Comparison of ENCODE assay signal across 14 cellular contexts in the genomic region with DNA sequence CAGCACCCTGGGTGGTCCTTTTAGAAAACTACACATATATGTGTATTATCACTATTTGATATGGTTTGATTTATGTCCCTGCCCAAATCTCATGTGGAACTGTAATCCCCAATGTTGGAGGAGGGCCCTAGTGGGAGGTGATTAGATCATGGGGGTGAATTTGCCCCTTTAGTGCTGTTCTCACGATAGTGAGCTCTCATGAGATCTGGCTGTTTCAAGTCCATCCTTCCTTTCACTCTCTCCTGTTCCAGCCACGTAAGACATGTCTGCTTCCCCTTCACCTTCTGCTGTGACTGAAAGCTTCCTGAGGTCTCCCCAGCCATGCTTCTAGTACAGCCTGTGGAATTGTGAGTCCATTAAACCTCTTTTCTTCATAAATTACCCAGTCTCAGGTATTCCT.
DNase-seq lines count a peak whose midpoint lies in the region; ATAC-seq lines count a peak whose summit lies in the region.
"Had no signal": no experiment of that assay in that cellular context is flagged by ENCODE, and none has a peak within 500 bp of the region (broad histone marks: within the 10 kb centered on the region; RNA-seq: fewer than 3 reads in every experiment).

No MANE protein-coding gene starts in this region.

- no peaks in the 10 kb centered on the region for H3K9me3 ChIP-seq in endocrine pancreas (ENCODE audit: control insufficient read depth, low read length)
- H3K9me3 ChIP-seq: A549, Caco-2 had no signal

- no peaks in the 10 kb centered on the region for H3K27me3 ChIP-seq in endocrine pancreas (ENCODE audit: control insufficient read depth, insufficient read depth, low read length)
- H3K27me3 ChIP-seq: BLaER1 treated with 17β-estradiol and CSF1 and Interleukin-3, amounts not matched to agents 10 nM and 100 nM had no signal

- no peak for ATAC-seq in HG03521 (IDR thresholded peaks at IDR 0.05; ENCODE audit: unreplicated experiment)
- ATAC-seq: A549; CD8-positive, alpha-beta T cell had no signal

- peak; percentile 65 for DNase-seq in DMS 273 (lab: John Stamatoyannopoulos, UW; ENCODE audit: unreplicated experiment)
- DNase-seq in DMS 273 treated with DMSO at 0.1 percent for 48 hours (lab: John Stamatoyannopoulos, UW): no peak
- DNase-seq in SW 1271 (lab: John Stamatoyannopoulos, UW): no peak
- DNase-seq: AML-193; Caco-2; Calu3; CD4-positive, alpha-beta T cell; CD8-positive, alpha-beta T cell; DMS79 treated with DMSO at 0.1 percent for 48 hours; GF-D8 had no signal

- no peaks in the 10 kb centered on the region for H3K36me3 ChIP-seq in endocrine pancreas (ENCODE audit: control insufficient read depth, insufficient read depth, low read length)

- peak overlapping the region; percentile 16 for H3K4me3 ChIP-seq in endocrine pancreas (ENCODE audit: control insufficient read depth, insufficient read depth, low read length)
- H3K4me3 ChIP-seq: A549; BLaER1 treated with 17β-estradiol and CSF1 and Interleukin-3, amounts not matched to agents 10 nM and 100 nM had no signal

- no peak overlapping the region for H3K9ac ChIP-seq in endocrine pancreas (ENCODE audit: control insufficient read depth, insufficient read depth, low read length)
- H3K9ac ChIP-seq: BLaER1 treated with 17β-estradiol and CSF1 and Interleukin-3, amounts not matched to agents 10 nM and 100 nM had no signal

- peaks cover 9% of the 10 kb centered on the region for H3K4me1 ChIP-seq in endocrine pancreas (ENCODE audit: control insufficient read depth, insufficient read depth, low read length)
- H3K4me1 ChIP-seq: Caco-2 had no signal
